ENCODE assay signal across 2 cellular contexts in the genomic region with DNA sequence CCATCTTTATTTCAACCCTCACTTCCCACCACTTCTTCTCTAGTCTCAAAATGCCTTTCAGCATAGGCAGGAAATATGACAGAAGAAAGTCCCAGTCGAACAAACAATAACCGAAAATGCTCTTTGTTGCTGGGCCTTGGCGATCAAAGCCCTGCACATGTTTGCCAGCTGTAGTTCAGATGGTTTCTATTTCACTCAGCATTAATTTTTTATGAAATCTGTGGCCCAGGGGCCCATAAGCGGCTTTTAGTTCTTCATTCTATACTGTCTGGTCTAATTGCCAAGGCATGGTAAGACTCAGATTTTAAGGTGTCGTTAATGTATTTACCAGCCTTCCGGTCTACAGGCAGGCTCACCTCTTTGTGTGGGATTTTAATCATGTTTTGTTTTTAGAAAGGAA.
TF ChIP-seq lines count a peak whose summit lies in the region.

No MANE protein-coding gene starts in this region.

TF ChIP-seq in SK-N-SH treated with all-trans-retinoic acid at 6 μM for 48 hours, 23 proteins besides CTCF, POLR2A, EP300 and RAD21 (continued from another document):
- TF ChIP-seq, protein P1, sequence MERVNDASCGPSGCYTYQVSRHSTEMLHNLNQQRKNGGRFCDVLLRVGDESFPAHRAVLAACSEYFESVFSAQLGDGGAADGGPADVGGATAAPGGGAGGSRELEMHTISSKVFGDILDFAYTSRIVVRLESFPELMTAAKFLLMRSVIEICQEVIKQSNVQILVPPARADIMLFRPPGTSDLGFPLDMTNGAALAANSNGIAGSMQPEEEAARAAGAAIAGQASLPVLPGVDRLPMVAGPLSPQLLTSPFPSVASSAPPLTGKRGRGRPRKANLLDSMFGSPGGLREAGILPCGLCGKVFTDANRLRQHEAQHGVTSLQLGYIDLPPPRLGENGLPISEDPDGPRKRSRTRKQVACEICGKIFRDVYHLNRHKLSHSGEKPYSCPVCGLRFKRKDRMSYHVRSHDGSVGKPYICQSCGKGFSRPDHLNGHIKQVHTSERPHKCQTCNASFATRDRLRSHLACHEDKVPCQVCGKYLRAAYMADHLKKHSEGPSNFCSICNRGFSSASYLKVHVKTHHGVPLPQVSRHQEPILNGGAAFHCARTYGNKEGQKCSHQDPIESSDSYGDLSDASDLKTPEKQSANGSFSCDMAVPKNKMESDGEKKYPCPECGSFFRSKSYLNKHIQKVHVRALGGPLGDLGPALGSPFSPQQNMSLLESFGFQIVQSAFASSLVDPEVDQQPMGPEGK (CRISPR knock-in tag; IDR thresholded peaks at IDR 0.05; ENCODE audit: borderline replicate concordance), result no peak
- TF ChIP-seq ISL1 (CRISPR knock-in tag; IDR thresholded peaks at IDR 0.05) (no peak), RARB (CRISPR knock-in tag; IDR thresholded peaks at IDR 0.05) (no peak), TOX (CRISPR knock-in tag; IDR thresholded peaks at IDR 0.05; ENCODE audit: borderline replicate concordance) (no peak)

TF ChIP-seq in WTC11, 78 proteins besides CTCF, POLR2A, EP300 and RAD21 (continued from another document):
- TF ChIP-seq, protein P2, sequence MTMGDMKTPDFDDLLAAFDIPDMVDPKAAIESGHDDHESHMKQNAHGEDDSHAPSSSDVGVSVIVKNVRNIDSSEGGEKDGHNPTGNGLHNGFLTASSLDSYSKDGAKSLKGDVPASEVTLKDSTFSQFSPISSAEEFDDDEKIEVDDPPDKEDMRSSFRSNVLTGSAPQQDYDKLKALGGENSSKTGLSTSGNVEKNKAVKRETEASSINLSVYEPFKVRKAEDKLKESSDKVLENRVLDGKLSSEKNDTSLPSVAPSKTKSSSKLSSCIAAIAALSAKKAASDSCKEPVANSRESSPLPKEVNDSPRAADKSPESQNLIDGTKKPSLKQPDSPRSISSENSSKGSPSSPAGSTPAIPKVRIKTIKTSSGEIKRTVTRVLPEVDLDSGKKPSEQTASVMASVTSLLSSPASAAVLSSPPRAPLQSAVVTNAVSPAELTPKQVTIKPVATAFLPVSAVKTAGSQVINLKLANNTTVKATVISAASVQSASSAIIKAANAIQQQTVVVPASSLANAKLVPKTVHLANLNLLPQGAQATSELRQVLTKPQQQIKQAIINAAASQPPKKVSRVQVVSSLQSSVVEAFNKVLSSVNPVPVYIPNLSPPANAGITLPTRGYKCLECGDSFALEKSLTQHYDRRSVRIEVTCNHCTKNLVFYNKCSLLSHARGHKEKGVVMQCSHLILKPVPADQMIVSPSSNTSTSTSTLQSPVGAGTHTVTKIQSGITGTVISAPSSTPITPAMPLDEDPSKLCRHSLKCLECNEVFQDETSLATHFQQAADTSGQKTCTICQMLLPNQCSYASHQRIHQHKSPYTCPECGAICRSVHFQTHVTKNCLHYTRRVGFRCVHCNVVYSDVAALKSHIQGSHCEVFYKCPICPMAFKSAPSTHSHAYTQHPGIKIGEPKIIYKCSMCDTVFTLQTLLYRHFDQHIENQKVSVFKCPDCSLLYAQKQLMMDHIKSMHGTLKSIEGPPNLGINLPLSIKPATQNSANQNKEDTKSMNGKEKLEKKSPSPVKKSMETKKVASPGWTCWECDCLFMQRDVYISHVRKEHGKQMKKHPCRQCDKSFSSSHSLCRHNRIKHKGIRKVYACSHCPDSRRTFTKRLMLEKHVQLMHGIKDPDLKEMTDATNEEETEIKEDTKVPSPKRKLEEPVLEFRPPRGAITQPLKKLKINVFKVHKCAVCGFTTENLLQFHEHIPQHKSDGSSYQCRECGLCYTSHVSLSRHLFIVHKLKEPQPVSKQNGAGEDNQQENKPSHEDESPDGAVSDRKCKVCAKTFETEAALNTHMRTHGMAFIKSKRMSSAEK (CRISPR knock-in tag; IDR thresholded peaks at IDR 0.05; ENCODE audit: borderline replicate concordance), result no peak
- TF ChIP-seq JAZF1 (CRISPR knock-in tag; IDR thresholded peaks at IDR 0.05), result no peak
- no peak for TF ChIP-seq ZNF317 (CRISPR knock-in tag; IDR thresholded peaks at IDR 0.05; ENCODE audit: borderline replicate concordance, low read depth)
- TF ChIP-seq, protein P3, sequence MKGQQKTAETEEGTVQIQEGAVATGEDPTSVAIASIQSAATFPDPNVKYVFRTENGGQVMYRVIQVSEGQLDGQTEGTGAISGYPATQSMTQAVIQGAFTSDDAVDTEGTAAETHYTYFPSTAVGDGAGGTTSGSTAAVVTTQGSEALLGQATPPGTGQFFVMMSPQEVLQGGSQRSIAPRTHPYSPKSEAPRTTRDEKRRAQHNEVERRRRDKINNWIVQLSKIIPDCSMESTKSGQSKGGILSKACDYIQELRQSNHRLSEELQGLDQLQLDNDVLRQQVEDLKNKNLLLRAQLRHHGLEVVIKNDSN (CRISPR knock-in tag; IDR thresholded peaks at IDR 0.05), result no peak
- TF ChIP-seq, protein P4, sequence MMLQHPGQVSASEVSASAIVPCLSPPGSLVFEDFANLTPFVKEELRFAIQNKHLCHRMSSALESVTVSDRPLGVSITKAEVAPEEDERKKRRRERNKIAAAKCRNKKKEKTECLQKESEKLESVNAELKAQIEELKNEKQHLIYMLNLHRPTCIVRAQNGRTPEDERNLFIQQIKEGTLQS (CRISPR knock-in tag; conservative IDR thresholded peaks at IDR 0.05), result no peak
- no peak for TF ChIP-seq GRHL2 (CRISPR knock-in tag; IDR thresholded peaks at IDR 0.05; ENCODE audit: insufficient replicate concordance, severe bottlenecking)
- no peak for TF ChIP-seq CREB1 (CRISPR knock-in tag; IDR thresholded peaks at IDR 0.05)
- TF ChIP-seq, protein P5, sequence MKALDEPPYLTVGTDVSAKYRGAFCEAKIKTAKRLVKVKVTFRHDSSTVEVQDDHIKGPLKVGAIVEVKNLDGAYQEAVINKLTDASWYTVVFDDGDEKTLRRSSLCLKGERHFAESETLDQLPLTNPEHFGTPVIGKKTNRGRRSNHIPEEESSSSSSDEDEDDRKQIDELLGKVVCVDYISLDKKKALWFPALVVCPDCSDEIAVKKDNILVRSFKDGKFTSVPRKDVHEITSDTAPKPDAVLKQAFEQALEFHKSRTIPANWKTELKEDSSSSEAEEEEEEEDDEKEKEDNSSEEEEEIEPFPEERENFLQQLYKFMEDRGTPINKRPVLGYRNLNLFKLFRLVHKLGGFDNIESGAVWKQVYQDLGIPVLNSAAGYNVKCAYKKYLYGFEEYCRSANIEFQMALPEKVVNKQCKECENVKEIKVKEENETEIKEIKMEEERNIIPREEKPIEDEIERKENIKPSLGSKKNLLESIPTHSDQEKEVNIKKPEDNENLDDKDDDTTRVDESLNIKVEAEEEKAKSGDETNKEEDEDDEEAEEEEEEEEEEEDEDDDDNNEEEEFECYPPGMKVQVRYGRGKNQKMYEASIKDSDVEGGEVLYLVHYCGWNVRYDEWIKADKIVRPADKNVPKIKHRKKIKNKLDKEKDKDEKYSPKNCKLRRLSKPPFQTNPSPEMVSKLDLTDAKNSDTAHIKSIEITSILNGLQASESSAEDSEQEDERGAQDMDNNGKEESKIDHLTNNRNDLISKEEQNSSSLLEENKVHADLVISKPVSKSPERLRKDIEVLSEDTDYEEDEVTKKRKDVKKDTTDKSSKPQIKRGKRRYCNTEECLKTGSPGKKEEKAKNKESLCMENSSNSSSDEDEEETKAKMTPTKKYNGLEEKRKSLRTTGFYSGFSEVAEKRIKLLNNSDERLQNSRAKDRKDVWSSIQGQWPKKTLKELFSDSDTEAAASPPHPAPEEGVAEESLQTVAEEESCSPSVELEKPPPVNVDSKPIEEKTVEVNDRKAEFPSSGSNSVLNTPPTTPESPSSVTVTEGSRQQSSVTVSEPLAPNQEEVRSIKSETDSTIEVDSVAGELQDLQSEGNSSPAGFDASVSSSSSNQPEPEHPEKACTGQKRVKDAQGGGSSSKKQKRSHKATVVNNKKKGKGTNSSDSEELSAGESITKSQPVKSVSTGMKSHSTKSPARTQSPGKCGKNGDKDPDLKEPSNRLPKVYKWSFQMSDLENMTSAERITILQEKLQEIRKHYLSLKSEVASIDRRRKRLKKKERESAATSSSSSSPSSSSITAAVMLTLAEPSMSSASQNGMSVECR (CRISPR knock-in tag; IDR thresholded peaks at IDR 0.05; ENCODE audit: borderline replicate concordance), result no peak
- TF ChIP-seq, protein P6, sequence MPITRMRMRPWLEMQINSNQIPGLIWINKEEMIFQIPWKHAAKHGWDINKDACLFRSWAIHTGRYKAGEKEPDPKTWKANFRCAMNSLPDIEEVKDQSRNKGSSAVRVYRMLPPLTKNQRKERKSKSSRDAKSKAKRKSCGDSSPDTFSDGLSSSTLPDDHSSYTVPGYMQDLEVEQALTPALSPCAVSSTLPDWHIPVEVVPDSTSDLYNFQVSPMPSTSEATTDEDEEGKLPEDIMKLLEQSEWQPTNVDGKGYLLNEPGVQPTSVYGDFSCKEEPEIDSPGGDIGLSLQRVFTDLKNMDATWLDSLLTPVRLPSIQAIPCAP (CRISPR knock-in tag; IDR thresholded peaks at IDR 0.05), result no peak
- TF ChIP-seq SP1 (CRISPR knock-in tag; conservative IDR thresholded peaks at IDR 0.05), result no peak
- TF ChIP-seq, protein P7, sequence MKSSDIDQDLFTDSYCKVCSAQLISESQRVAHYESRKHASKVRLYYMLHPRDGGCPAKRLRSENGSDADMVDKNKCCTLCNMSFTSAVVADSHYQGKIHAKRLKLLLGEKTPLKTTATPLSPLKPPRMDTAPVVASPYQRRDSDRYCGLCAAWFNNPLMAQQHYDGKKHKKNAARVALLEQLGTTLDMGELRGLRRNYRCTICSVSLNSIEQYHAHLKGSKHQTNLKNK (CRISPR knock-in tag; IDR thresholded peaks at IDR 0.05), result no peak
- no peak for TF ChIP-seq PRRX2 (CRISPR knock-in tag; IDR thresholded peaks at IDR 0.05)
- no peak for TF ChIP-seq NR3C1 (CRISPR knock-in tag; conservative IDR thresholded peaks at IDR 0.05; ENCODE audit: low read depth)
- TF ChIP-seq, protein P8, sequence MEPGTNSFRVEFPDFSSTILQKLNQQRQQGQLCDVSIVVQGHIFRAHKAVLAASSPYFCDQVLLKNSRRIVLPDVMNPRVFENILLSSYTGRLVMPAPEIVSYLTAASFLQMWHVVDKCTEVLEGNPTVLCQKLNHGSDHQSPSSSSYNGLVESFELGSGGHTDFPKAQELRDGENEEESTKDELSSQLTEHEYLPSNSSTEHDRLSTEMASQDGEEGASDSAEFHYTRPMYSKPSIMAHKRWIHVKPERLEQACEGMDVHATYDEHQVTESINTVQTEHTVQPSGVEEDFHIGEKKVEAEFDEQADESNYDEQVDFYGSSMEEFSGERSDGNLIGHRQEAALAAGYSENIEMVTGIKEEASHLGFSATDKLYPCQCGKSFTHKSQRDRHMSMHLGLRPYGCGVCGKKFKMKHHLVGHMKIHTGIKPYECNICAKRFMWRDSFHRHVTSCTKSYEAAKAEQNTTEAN (CRISPR knock-in tag; IDR thresholded peaks at IDR 0.05), result no peak
